Comparison of ENCODE assay signal across 8 cellular contexts in genomic region chr16:66608241-66609138, GRCh38.
DNase-seq lines count a peak whose midpoint lies in the region; ATAC-seq lines count a peak whose summit lies in the region.

No MANE protein-coding gene starts in this region.

- DNase-seq in DMS79 (lab: John Stamatoyannopoulos, UW) (peak; percentile 25), NCI-H2227 (lab: John Stamatoyannopoulos, UW; ENCODE audit: unreplicated experiment) (peak; percentile 78), cerebellar cortex (ENCODE audit: low spot score) (peak; percentile 87), kidney glomerular epithelial cell (lab: John Stamatoyannopoulos, UW) (peak; percentile 75), cortex of kidney (lab: John Stamatoyannopoulos, UW) (no peak)
- DNase-seq in activated CD4-positive, CD25-positive, alpha-beta regulatory T cell treated with anti-CD3 and anti-CD28 coated beads, Interleukin-2, amount 50 U/mL, for 72 hours: peak; percentile 84
- peak; percentile 90 to 92 for DNase-seq in stimulated activated CD4-positive, alpha-beta T cell treated with anti-CD3 and anti-CD28 coated beads, Interleukin-2, amount 100 ng/mL, for 24 hours

- peak; percentile 42 for ATAC-seq in HG02610 (IDR thresholded peaks at IDR 0.05; ENCODE audit: unreplicated experiment)
